ENCODE assay signal across 1 cellular context in the genomic region with DNA sequence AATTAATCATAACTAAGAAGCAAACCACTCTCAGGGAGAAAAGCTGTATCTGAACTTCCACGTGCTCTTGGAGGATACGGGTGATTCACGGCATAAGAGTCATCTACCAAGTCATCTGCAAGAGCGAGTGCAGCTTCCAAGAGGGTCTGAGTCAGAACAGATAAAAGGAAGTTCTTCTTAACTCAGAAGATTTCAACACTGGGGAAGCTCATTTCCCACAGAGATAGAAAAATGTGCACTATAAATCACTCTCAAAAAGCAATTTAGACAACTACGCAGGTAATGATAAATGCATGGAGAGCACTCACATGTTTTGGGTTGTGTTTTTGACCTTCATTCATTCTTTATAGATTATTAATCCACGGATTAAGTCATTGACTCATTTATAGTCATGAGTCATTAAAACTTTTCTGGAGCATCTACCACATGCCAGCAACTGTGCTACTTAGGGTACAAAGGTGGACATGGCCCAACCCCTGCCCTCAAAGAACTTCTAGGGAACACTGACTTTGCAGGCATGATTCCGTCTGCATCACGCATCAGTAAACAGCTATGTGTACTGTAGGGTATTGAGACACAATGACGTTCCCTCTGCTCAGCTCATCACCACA.
TF ChIP-seq lines count a peak whose summit lies in the region.

No MANE protein-coding gene starts in this region.

TF ChIP-seq in A549, 52 proteins besides CTCF, POLR2A, EP300 and RAD21 (continued from another document):
- TF ChIP-seq, protein P1, sequence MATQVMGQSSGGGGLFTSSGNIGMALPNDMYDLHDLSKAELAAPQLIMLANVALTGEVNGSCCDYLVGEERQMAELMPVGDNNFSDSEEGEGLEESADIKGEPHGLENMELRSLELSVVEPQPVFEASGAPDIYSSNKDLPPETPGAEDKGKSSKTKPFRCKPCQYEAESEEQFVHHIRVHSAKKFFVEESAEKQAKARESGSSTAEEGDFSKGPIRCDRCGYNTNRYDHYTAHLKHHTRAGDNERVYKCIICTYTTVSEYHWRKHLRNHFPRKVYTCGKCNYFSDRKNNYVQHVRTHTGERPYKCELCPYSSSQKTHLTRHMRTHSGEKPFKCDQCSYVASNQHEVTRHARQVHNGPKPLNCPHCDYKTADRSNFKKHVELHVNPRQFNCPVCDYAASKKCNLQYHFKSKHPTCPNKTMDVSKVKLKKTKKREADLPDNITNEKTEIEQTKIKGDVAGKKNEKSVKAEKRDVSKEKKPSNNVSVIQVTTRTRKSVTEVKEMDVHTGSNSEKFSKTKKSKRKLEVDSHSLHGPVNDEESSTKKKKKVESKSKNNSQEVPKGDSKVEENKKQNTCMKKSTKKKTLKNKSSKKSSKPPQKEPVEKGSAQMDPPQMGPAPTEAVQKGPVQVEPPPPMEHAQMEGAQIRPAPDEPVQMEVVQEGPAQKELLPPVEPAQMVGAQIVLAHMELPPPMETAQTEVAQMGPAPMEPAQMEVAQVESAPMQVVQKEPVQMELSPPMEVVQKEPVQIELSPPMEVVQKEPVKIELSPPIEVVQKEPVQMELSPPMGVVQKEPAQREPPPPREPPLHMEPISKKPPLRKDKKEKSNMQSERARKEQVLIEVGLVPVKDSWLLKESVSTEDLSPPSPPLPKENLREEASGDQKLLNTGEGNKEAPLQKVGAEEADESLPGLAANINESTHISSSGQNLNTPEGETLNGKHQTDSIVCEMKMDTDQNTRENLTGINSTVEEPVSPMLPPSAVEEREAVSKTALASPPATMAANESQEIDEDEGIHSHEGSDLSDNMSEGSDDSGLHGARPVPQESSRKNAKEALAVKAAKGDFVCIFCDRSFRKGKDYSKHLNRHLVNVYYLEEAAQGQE (IDR thresholded peaks at IDR 0.05): no peak
